Comparison of ENCODE assay signal across 8 cellular contexts in genomic region chr17:39979865-39980401, GRCh38. TPM values are rescaled to one million over a fixed set of nuclear protein-coding genes. Genes with fewer than 3 reads are reported as not detected.
DNase-seq lines count a peak whose midpoint lies in the region; ATAC-seq and TF ChIP-seq lines count a peak whose summit lies in the region.

No MANE protein-coding gene starts in this region.

- no peaks in the 10 kb centered on the region for H3K9me3 Mint-ChIP-seq in effector memory CD8-positive, alpha-beta T cell

- H3K36me3 Mint-ChIP-seq in effector memory CD8-positive, alpha-beta T cell (ENCODE audit: insufficient read depth): peaks cover 37% of the 10 kb centered on the region

- ATAC-seq in GM19351 (IDR thresholded peaks at IDR 0.05; ENCODE audit: unreplicated experiment): peak; percentile 8
- peak; percentile 8 for ATAC-seq in effector memory CD8-positive, alpha-beta T cell (replicated peaks)
- ATAC-seq in mucosa of descending colon: peak; percentile 9

- H3K27me3 ChIP-seq in HUES6 (ENCODE audit: control insufficient read depth, insufficient read depth, low read length): no peaks in the 10 kb centered on the region
- H3K27me3 ChIP-seq in SJCRH30: no peaks in the 10 kb centered on the region

- H3K27me3 Mint-ChIP-seq in effector memory CD8-positive, alpha-beta T cell: peaks cover 0 to 6% of the 10 kb centered on the region in 2 donors

- peaks cover 16% of the 10 kb centered on the region for H3K4me1 ChIP-seq in HUES6 (ENCODE audit: control insufficient read depth, insufficient read depth, low read length)
- H3K4me1 ChIP-seq in SJCRH30: peaks cover 10% of the 10 kb centered on the region
- peaks cover 13% of the 10 kb centered on the region for H3K4me1 ChIP-seq in mucosa of descending colon (ENCODE audit: low read depth)

- intact Hi-C loops in mucosa of descending colon (cut with DNase I, micrococcal nuclease): no loop called here

- peak overlapping the region; percentile 92 to 98 for H3K27ac Mint-ChIP-seq in effector memory CD8-positive, alpha-beta T cell

- H3K9ac ChIP-seq in HUES6 (ENCODE audit: low read length): peak overlapping the region; percentile 96

- H3K9me3 ChIP-seq in HUES6 (ENCODE audit: control insufficient read depth, insufficient read depth, low read depth, low read length) (no peaks in the 10 kb centered on the region), SJCRH30 (replicated peaks) (no peaks in the 10 kb centered on the region), mucosa of descending colon (no peaks in the 10 kb centered on the region)

- peak overlapping the region; percentile 90 for H3K27ac ChIP-seq in HUES6 (ENCODE audit: low read depth, low read length)
- peak overlapping the region; percentile 88 for H3K27ac ChIP-seq in SJCRH30

- no peak for TF ChIP-seq CTCF in mucosa of descending colon (IDR thresholded peaks at IDR 0.05)

- peaks cover 25 to 36% of the 10 kb centered on the region in 2 donors for H3K4me1 Mint-ChIP-seq in effector memory CD8-positive, alpha-beta T cell (ENCODE audit: low read depth in 2 of 2)

- H3K36me3 ChIP-seq in HUES6 (ENCODE audit: control insufficient read depth, insufficient read depth, low read length): peaks cover 15% of the 10 kb centered on the region
- H3K36me3 ChIP-seq in SJCRH30: peaks cover 8% of the 10 kb centered on the region; the same call in 1 of the 2 replicates
- peaks cover 13% of the 10 kb centered on the region for H3K36me3 ChIP-seq in mucosa of descending colon (ENCODE audit: low read depth)

- H3K4me3 ChIP-seq in HUES6 (ENCODE audit: low read depth, low read length) (peak overlapping the region; percentile 98), SJCRH30 (peak overlapping the region; percentile 78), mucosa of descending colon (peak overlapping the region; percentile 93)

- peak overlapping the region; percentile 89 to 96 for H3K4me3 Mint-ChIP-seq in effector memory CD8-positive, alpha-beta T cell

- DNase-seq in DMS 273 (lab: John Stamatoyannopoulos, UW; ENCODE audit: unreplicated experiment) (peak; percentile 61), SJCRH30 (peak; percentile 47 to 73), mucosa of descending colon (peak in 1 of 3 donors; percentile 32), NCI-H446 (lab: John Stamatoyannopoulos, UW) (no peak), GOT3 (lab: John Stamatoyannopoulos, UW) (no peak)
- DNase-seq in effector memory CD8-positive, alpha-beta T cell: no peak

RNA-seq across cellular contexts. Expression of gene PSMD3, which starts 0.7 kb away (rescaled TPM):
- 128 and 129 TPM in 2 replicates for total RNA-seq in SJCRH30 (2014; rRNA removed; shearing (Covaris generic))
- 100 to 1,000 TPM in 1 of 3 donors, 10 to 100 TPM in 2; 96.0 to 126 (median 96.8) TPM for total RNA-seq in mucosa of descending colon

RNA-seq across cellular contexts. Expression of gene GSDMA, which starts 17.1 kb away (rescaled TPM):
- not detected in 2 replicates for total RNA-seq in SJCRH30 (2014; rRNA removed; shearing (Covaris generic))
- under 1 TPM; 0.22 to 0.54 (median 0.26) TPM for total RNA-seq in mucosa of descending colon

RNA-seq across cellular contexts. Expression of gene CSF3, which starts 35.3 kb away (rescaled TPM):
- 0.55 and 1.4 TPM in 2 replicates for total RNA-seq in SJCRH30 (2014; rRNA removed; shearing (Covaris generic))
- not detected for total RNA-seq in mucosa of descending colon

RNA-seq across cellular contexts. Expression of gene LRRC3C, which starts 52.4 kb away (rescaled TPM):
- total RNA-seq in SJCRH30 (2014; rRNA removed; shearing (Covaris generic)): not detected in 2 replicates
- not detected for total RNA-seq in mucosa of descending colon

RNA-seq across cellular contexts. Expression of gene ORMDL3, which starts 52.5 kb away (rescaled TPM):
- 27.5 and 27.8 TPM in 2 replicates for total RNA-seq in SJCRH30 (2014; rRNA removed; shearing (Covaris generic))
- 10 to 100 TPM; 56.8 to 62.0 (median 58.3) TPM for total RNA-seq in mucosa of descending colon

Comparison
In these comparisons a context has a peak if more than half of its experiments do, and no peak if none do; other contexts are left out.
1. DNase-seq: peak in DMS 273 (single experiment) and SJCRH30 (2 of 2); none in effector memory CD8-positive, alpha-beta T cell (0 of 3), NCI-H446 (0 of 2) and GOT3 (single experiment).
2. Peak in every context shown above with its lines, with median percentiles within 50 percentile points of each other: ATAC-seq and H3K4me3 ChIP-seq.